24 cellular contexts compared by ENCODE assay signal in the genomic region with DNA sequence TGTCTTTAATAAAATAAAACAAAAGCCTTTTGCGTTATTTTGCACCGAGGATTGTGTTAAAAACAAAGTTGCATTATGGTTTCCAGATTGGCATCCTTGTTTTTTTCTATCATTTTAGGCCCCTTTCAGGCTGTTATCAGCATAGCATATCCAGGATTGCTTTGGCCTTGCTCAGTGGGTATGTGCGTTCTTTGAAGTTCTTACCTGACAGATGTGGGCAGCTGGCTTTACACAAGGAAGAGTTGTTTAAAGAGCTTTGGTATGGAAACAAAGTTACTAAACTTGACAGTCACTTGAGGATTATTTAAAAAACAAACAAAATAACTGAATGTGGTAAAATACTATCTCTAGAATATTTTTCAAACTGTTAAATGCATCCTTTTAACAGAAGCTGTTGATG.
"Had no signal": no experiment of that assay in that cellular context is flagged by ENCODE, and none has a peak within 500 bp of the region (broad histone marks: within the 10 kb centered on the region; RNA-seq: fewer than 3 reads in every experiment).

No MANE protein-coding gene starts in this region.

- H3K27me3 ChIP-seq: hepatocyte, ovary, sigmoid colon, spleen, suprapubic skin, tibial nerve, upper lobe of left lung, vagina had no signal

- H3K4me3 ChIP-seq: hepatocyte, left ventricle myocardium inferior, lung, ovary, prostate gland, sigmoid colon, spleen, suprapubic skin, thoracic aorta, tibial nerve, upper lobe of left lung, vagina had no signal

- H3K27me3 Mint-ChIP-seq: naive B cell; natural killer cell treated with Interleukin-12 subunit alpha and Interleukin-12 subunit beta and Interleukin-15 and Interleukin-18, amount 100 ng/mL, for 72 hours; stimulated activated naive CD8-positive, alpha-beta T cell treated with anti-CD3 and anti-CD28 coated beads, Interleukin-15, Interleukin-2, amounts not matched to agents 100 ng/mL and 50 ng/mL, for 24 hours had no signal

- H3K4me2 ChIP-seq: hepatocyte had no signal

- H3K9me3 ChIP-seq: left ventricle myocardium inferior, ovary, prostate gland, sigmoid colon, spleen, suprapubic skin, thoracic aorta, tibial nerve, upper lobe of left lung, vagina had no signal

- H3K36me3 ChIP-seq: ovary, prostate gland, sigmoid colon, suprapubic skin, thoracic aorta, tibial nerve, vagina had no signal

- H3K27ac Mint-ChIP-seq: mesothelial cell of epicardium; natural killer cell treated with Interleukin-12 subunit alpha and Interleukin-12 subunit beta and Interleukin-15 and Interleukin-18, amount 100 ng/mL, for 72 hours; stimulated activated effector memory CD8-positive, alpha-beta T cell treated with anti-CD3 and anti-CD28 coated beads, Interleukin-12 subunit alpha, Interleukin-12 subunit beta, amount 100 ng/mL, for 72 hours; stimulated activated naive CD8-positive, alpha-beta T cell treated with anti-CD3 and anti-CD28 coated beads, Interleukin-15, Interleukin-2, amounts not matched to agents 100 ng/mL and 50 ng/mL, for 24 hours had no signal

- H3K27ac ChIP-seq: hepatocyte, left ventricle myocardium inferior, ovary, prostate gland, sigmoid colon, spleen, suprapubic skin, thoracic aorta, tibial nerve, upper lobe of left lung, vagina had no signal

- H3K4me3 Mint-ChIP-seq: mesothelial cell of epicardium; naive B cell; natural killer cell treated with Interleukin-12 subunit alpha and Interleukin-12 subunit beta and Interleukin-15 and Interleukin-18, amount 100 ng/mL, for 72 hours; stimulated activated effector memory CD8-positive, alpha-beta T cell treated with anti-CD3 and anti-CD28 coated beads, Interleukin-12 subunit alpha, Interleukin-12 subunit beta, amount 100 ng/mL, for 72 hours; stimulated activated naive CD8-positive, alpha-beta T cell treated with anti-CD3 and anti-CD28 coated beads, Interleukin-15, Interleukin-2, amounts not matched to agents 100 ng/mL and 50 ng/mL, for 24 hours had no signal

- H3K9me3 Mint-ChIP-seq: mesothelial cell of epicardium; naive B cell; natural killer cell treated with Interleukin-12 subunit alpha and Interleukin-12 subunit beta and Interleukin-15 and Interleukin-18, amount 100 ng/mL, for 72 hours; stimulated activated effector memory CD8-positive, alpha-beta T cell treated with anti-CD3 and anti-CD28 coated beads, Interleukin-12 subunit alpha, Interleukin-12 subunit beta, amount 100 ng/mL, for 72 hours; stimulated activated naive CD8-positive, alpha-beta T cell treated with anti-CD3 and anti-CD28 coated beads, Interleukin-15, Interleukin-2, amounts not matched to agents 100 ng/mL and 50 ng/mL, for 24 hours had no signal

- DNase-seq: islet precursor cell; left ventricle myocardium inferior; mesendoderm; naive B cell; ovary; retina; right cardiac atrium; sigmoid colon; small intestine; spleen; stimulated activated CD4-positive, alpha-beta T cell treated with anti-CD3 and anti-CD28 coated beads, Interleukin-4, amount 100 ng/mL, for 24 hours; stimulated activated naive CD4-positive, alpha-beta T cell; upper lobe of left lung had no signal

- H2AFZ ChIP-seq: hepatocyte had no signal

- ATAC-seq: natural killer cell treated with Interleukin-12 subunit alpha and Interleukin-12 subunit beta and Interleukin-15 and Interleukin-18, amount 100 ng/mL, for 72 hours; right cardiac atrium; stimulated activated effector memory CD8-positive, alpha-beta T cell treated with anti-CD3 and anti-CD28 coated beads, Interleukin-12 subunit alpha, Interleukin-12 subunit beta, amount 100 ng/mL, for 72 hours had no signal
